ENCODE assay signal across 16 cellular contexts in genomic region chr7:141076377-141076776, GRCh38. TPM values are rescaled to one million over a fixed set of nuclear protein-coding genes. Genes with fewer than 3 reads are reported as not detected.
DNase-seq lines count a peak whose midpoint lies in the region; ATAC-seq and TF ChIP-seq lines count a peak whose summit lies in the region.
"Had no signal": no experiment of that assay in that cellular context is flagged by ENCODE, and none has a peak within 500 bp of the region (broad histone marks: within the 10 kb centered on the region; RNA-seq: fewer than 3 reads in every experiment).

No MANE protein-coding gene starts in this region.

- no peak for ATAC-seq in GM18873 (IDR thresholded peaks at IDR 0.05; ENCODE audit: low FRiP score, unreplicated experiment)

- POLR2A ChIA-PET in Caco-2 (lab: Charles Lee) = no interaction called here

- intact Hi-C loops in dorsolateral prefrontal cortex (cut with DNase I) (loop anchor here in 1 of 2 donors (10.0 kb wide), 3 partner anchors 138 to 578 kb away; partner anchors contain the start of gene BRAF), Caco-2 (cut with micrococcal nuclease; ENCODE audit: unreplicated experiment) (no loop called here)

- H3K27me3 ChIP-seq in dorsolateral prefrontal cortex = peaks cover 0 to 4% (median 0%) of the 10 kb centered on the region in 45 donors
- H3K27me3 ChIP-seq in Caco-2 (replicated peaks; ENCODE audit: control insufficient read depth, insufficient read depth, low read length) = no peaks in the 10 kb centered on the region; the same call in 1 of the 2 replicates

- H3K4me3 ChIP-seq in dorsolateral prefrontal cortex = peak overlapping the region in 58 of 59 donors; percentile 25 to 89 (median 77)
- H3K4me3 ChIP-seq in Caco-2 (ENCODE audit: low read depth, low read length) = no peak overlapping the region
- H3K4me3 ChIP-seq: adrenal gland had no signal

- CTCF ChIA-PET in Caco-2 (lab: Charles Lee) = no interaction called here

- no peaks in the 10 kb centered on the region for H3K4me1 Mint-ChIP-seq in Caco-2 (ENCODE audit: low read depth, unreplicated experiment)

- H3K9me3 Mint-ChIP-seq in Caco-2 (ENCODE audit: unreplicated experiment) = no peaks in the 10 kb centered on the region
- H3K9me3 Mint-ChIP-seq: endodermal cell, H9 had no signal

- BruUV-seq in Caco-2 (replicated peaks; lab: Mats Ljungman, UMichigan) = no TSS peak

- H3K4me1 ChIP-seq in Caco-2 = no peaks in the 10 kb centered on the region

- peak overlapping the region in 1 of 59 donors; percentile 27 for H3K27ac ChIP-seq in dorsolateral prefrontal cortex
- H3K27ac ChIP-seq: 22Rv1, adrenal gland had no signal

- in situ Hi-C loops in GM13977 (cut with MboI; ENCODE audit: low pct_unique_long_range_greater_than_20kb, low sequenced_read_pairs, unreplicated experiment) = no loop called here

- H3K36me3 ChIP-seq in Caco-2 (ENCODE audit: control insufficient read depth, insufficient read depth, low read length) = no peaks in the 10 kb centered on the region
- H3K36me3 ChIP-seq: adrenal gland had no signal

- H3K36me3 Mint-ChIP-seq in Caco-2 (ENCODE audit: insufficient read depth, unreplicated experiment) = no peaks in the 10 kb centered on the region

- H3K9me3 ChIP-seq in Caco-2 = no peaks in the 10 kb centered on the region
- H3K9me3 ChIP-seq: adrenal gland had no signal

- H3K4me3 Mint-ChIP-seq in Caco-2 (ENCODE audit: unreplicated experiment) = no peak overlapping the region
- H3K4me3 Mint-ChIP-seq: endodermal cell, H9 had no signal

- peaks cover 5% of the 10 kb centered on the region for H3K27me3 Mint-ChIP-seq in Caco-2 (ENCODE audit: insufficient read depth, unreplicated experiment)

- peak; percentile 84 for DNase-seq in DMS 273 (lab: John Stamatoyannopoulos, UW; ENCODE audit: unreplicated experiment)
- no peak for DNase-seq in DMS 273 treated with DMSO at 0.1 percent for 48 hours (lab: John Stamatoyannopoulos, UW)
- peak; percentile 83 for DNase-seq in NCI-H345 treated with DMSO at 0.1 percent for 48 hours (lab: John Stamatoyannopoulos, UW; ENCODE audit: unreplicated experiment)
- peak in 5 of 10 donors; percentile 25 to 73 (median 52) for DNase-seq in dorsolateral prefrontal cortex
- DNase-seq in renal cortical epithelial cell (ENCODE audit: low read depth) = peak; percentile 79
- no peak for DNase-seq in GM13977 (ENCODE audit: low spot score)
- no peak for DNase-seq in Caco-2
- DNase-seq: activated CD8-positive, alpha-beta memory T cell treated with anti-CD3 and anti-CD28 coated beads for 24 hours; endodermal cell; H9; stimulated activated CD4-positive, alpha-beta T cell treated with anti-CD3 and anti-CD28 coated beads, Interleukin-15, amount 100 ng/mL, for 24 hours; stimulated activated naive CD4-positive, alpha-beta T cell treated with Interleukin-2 at 50 U/mL for 16 hours; T-helper 1 cell had no signal

- no peak for TF ChIP-seq CTCF in dorsolateral prefrontal cortex (IDR thresholded peaks at IDR 0.05 in 54 of 56, conservative IDR thresholded peaks at IDR 0.05 in 2 of 56; ENCODE audit: low read depth in 1 of 56, partially characterized antibody in 56 of 56)
- no peak for TF ChIP-seq CTCF in GM13977 (IDR thresholded peaks at IDR 0.05; ENCODE audit: extremely low read depth, insufficient read depth, missing control alignments)
- no peak for TF ChIP-seq CTCF in Caco-2 (IDR thresholded peaks at IDR 0.05; ENCODE audit: insufficient read depth in 1 of 2, low read depth in 1 of 2, low read length in 1 of 2, severe bottlenecking in 1 of 2, unreplicated experiment in 1 of 2)

- no peak overlapping the region for H3K27ac Mint-ChIP-seq in Caco-2 (ENCODE audit: unreplicated experiment)
- H3K27ac Mint-ChIP-seq: endodermal cell, H9 had no signal

RNA-seq across cellular contexts. Expression of gene TMEM178B, which starts 2.5 kb away (rescaled TPM):
- total RNA-seq in dorsolateral prefrontal cortex (100 to 1,000 TPM in 3 of 120 experiments, 10 to 100 TPM in 117; 18.1 to 113 (median 66.5) TPM), renal cortical epithelial cell (29.7 and 87.0 TPM in 2 replicates), Caco-2 (2022) (0.02 and 0.11 TPM in 2 replicates)

Comparison
In these comparisons a context has a peak if more than half of its experiments do, and no peak if none do; other contexts are left out.
1. DNase-seq: peak in DMS 273 (single experiment), NCI-H345 treated with DMSO at 0.1 percent for 48 hours (single experiment) and renal cortical epithelial cell (single experiment); none in DMS 273 treated with DMSO at 0.1 percent for 48 hours (single experiment), GM13977 (single experiment) and Caco-2 (0 of 2).
2. RNA of gene TMEM178B, which starts 2.5 kb away (total RNA-seq): 29.7 to 87.0 TPM in renal cortical epithelial cell and 18.1 to 113 TPM in dorsolateral prefrontal cortex; 0.02 to 0.11 TPM in Caco-2; every median in the first group is over 10 times any median in the second.